Comparison of ENCODE assay signal across 19 cellular contexts in genomic region chr2:38907242-38907641, GRCh38. TPM values are rescaled to one million over a fixed set of nuclear protein-coding genes. Genes with fewer than 3 reads are reported as not detected.
DNase-seq lines count a peak whose midpoint lies in the region; ATAC-seq, FAIRE-seq and TF ChIP-seq lines count a peak whose summit lies in the region.
"Had no signal": no experiment of that assay in that cellular context is flagged by ENCODE, and none has a peak within 500 bp of the region (broad histone marks: within the 10 kb centered on the region; RNA-seq: fewer than 3 reads in every experiment).

No MANE protein-coding gene starts in this region.

- peak overlapping the region; percentile 56 for H3K4me2 ChIP-seq in HepG2 (ENCODE audit: low read depth, low read length)
- H3K4me2 ChIP-seq in MM.1S (ENCODE audit: low read depth, low read length), result no peak overlapping the region
- H3K4me2 ChIP-seq: GM23338 had no signal

- ATAC-seq in HepG2 (no peak), right lobe of liver (no peak)
- no peak for ATAC-seq in activated T-helper 17 cell treated with anti-CD3 and anti-CD28 coated beads, Interleukin-2, amount 50 U/mL, for 72 hours (replicated peaks)
- ATAC-seq: GM23338 had no signal

- no TSS peak for BruUV-seq in HepG2 (replicated peaks; lab: Mats Ljungman, UMichigan)

- H3K4me3 ChIP-seq in HepG2 (replicated peaks in 1 of 3; ENCODE audit: insufficient read depth in 1 of 3, low read depth in 2 of 3, low read length in 3 of 3) (peak overlapping the region in 1 of 3 experiments; percentile 14; a peak in 1 of 6 replicates), right lobe of liver (no peak overlapping the region), MM.1S (ENCODE audit: low read length) (no peak overlapping the region), Peyer's patch (no peak overlapping the region)
- H3K4me3 ChIP-seq: GM23338 had no signal

- intact Hi-C loops in HepG2 (cut with micrococcal nuclease; ENCODE audit: unreplicated experiment) (no loop called here), right lobe of liver (cut with DNase I) (no loop called here)

- H4K20me1 ChIP-seq in HepG2 (ENCODE audit: insufficient read depth, low read length), result no peaks in the 10 kb centered on the region
- no peaks in the 10 kb centered on the region for H4K20me1 ChIP-seq in MM.1S (ENCODE audit: insufficient read depth, low read length)

- TF ChIP-seq EP300 in HepG2 (IDR thresholded peaks at IDR 0.05; ENCODE audit: low read depth in 2 of 2, low read length in 2 of 2) (no peak), HepG2 (CRISPR knock-in tag; IDR thresholded peaks at IDR 0.05; ENCODE audit: borderline replicate concordance) (no peak)

- TF ChIP-seq CTCF in HepG2 (CRISPR knock-in tag; IDR thresholded peaks at IDR 0.05), result no peak
- TF ChIP-seq CTCF in right lobe of liver (IDR thresholded peaks at IDR 0.05), result no peak
- TF ChIP-seq CTCF in MM.1S (IDR thresholded peaks at IDR 0.05; ENCODE audit: low read length), result no peak
- TF ChIP-seq CTCF in Peyer's patch (IDR thresholded peaks at IDR 0.05), result no peak

- peak overlapping the region; percentile 25; the same call in 1 of the 2 replicates for H3K9ac ChIP-seq in HepG2 (ENCODE audit: insufficient read depth, low read depth, low read length)
- no peak overlapping the region for H3K9ac ChIP-seq in MM.1S (ENCODE audit: low read length)

- H3K36me3 ChIP-seq in HepG2 (replicated peaks in 1 of 2; ENCODE audit: control insufficient read depth in 1 of 2, insufficient read depth in 2 of 2, low read length in 2 of 2), result no peaks in the 10 kb centered on the region
- no peaks in the 10 kb centered on the region for H3K36me3 ChIP-seq in right lobe of liver
- no peaks in the 10 kb centered on the region for H3K36me3 ChIP-seq in MM.1S (replicated peaks; ENCODE audit: insufficient read depth, low read length)
- H3K36me3 ChIP-seq in Peyer's patch, result no peaks in the 10 kb centered on the region
- H3K36me3 ChIP-seq: BE2C had no signal

- H3K79me2 ChIP-seq in HepG2 (ENCODE audit: insufficient read depth, low read length) (no peaks in the 10 kb centered on the region), MM.1S (ENCODE audit: low read length) (no peaks in the 10 kb centered on the region)

- no peaks in the 10 kb centered on the region for H3K27me3 Mint-ChIP-seq in activated T-helper 17 cell treated with anti-CD3 and anti-CD28 coated beads, Interleukin-2, amount 50 U/mL, for 72 hours
- H3K27me3 Mint-ChIP-seq: CD4-positive, CD25-positive, alpha-beta regulatory T cell had no signal

- no peak for FAIRE-seq in HepG2 (lab: Jason Lieb, UNC)
- FAIRE-seq: A204.1 had no signal

- TF ChIP-seq RAD21 in HepG2 (CRISPR knock-in tag; IDR thresholded peaks at IDR 0.05), result no peak

- TF ChIP-seq POLR2A in HepG2 (IDR thresholded peaks at IDR 0.05; ENCODE audit: insufficient read depth in 1 of 2, low read depth in 2 of 2, low read length in 2 of 2), result no peak
- no peak for TF ChIP-seq POLR2A in right lobe of liver (IDR thresholded peaks at IDR 0.05)
- TF ChIP-seq POLR2A in Peyer's patch (IDR thresholded peaks at IDR 0.05), result no peak

- peak overlapping the region; percentile 84 for H3K27ac Mint-ChIP-seq in activated T-helper 17 cell treated with anti-CD3 and anti-CD28 coated beads, Interleukin-2, amount 50 U/mL, for 72 hours
- H3K27ac Mint-ChIP-seq: GM23338 had no signal

- H3K27me3 ChIP-seq in HepG2 (ENCODE audit: control insufficient read depth in 1 of 2, insufficient read depth in 2 of 2, low read length in 2 of 2) (no peaks in the 10 kb centered on the region), right lobe of liver (no peaks in the 10 kb centered on the region), MM.1S (replicated peaks; ENCODE audit: insufficient read depth, low read length) (no peaks in the 10 kb centered on the region), Peyer's patch (no peaks in the 10 kb centered on the region)
- H3K27me3 ChIP-seq: BE2C had no signal

- peak overlapping the region; percentile 53 for H3K4me3 Mint-ChIP-seq in activated T-helper 17 cell treated with anti-CD3 and anti-CD28 coated beads, Interleukin-2, amount 50 U/mL, for 72 hours
- H3K4me3 Mint-ChIP-seq: GM23338 had no signal

- CTCF ChIA-PET in HepG2 (lab: Yijun Ruan, JAX; ENCODE audit: low intra/inter-chr PET ratio, low total read pairs), result no interaction called here

- H3K4me1 ChIP-seq in HepG2 (ENCODE audit: insufficient read depth, low read length), result peaks cover 46% of the 10 kb centered on the region
- H3K4me1 ChIP-seq in right lobe of liver, result no peaks in the 10 kb centered on the region
- no peaks in the 10 kb centered on the region for H3K4me1 ChIP-seq in MM.1S (ENCODE audit: low read length)
- H3K4me1 ChIP-seq in Peyer's patch, result no peaks in the 10 kb centered on the region
- H3K4me1 ChIP-seq: BE2C had no signal

- no peaks in the 10 kb centered on the region for H3K9me3 ChIP-seq in HepG2 (ENCODE audit: low read length)
- H3K9me3 ChIP-seq in right lobe of liver, result no peaks in the 10 kb centered on the region
- H3K9me3 ChIP-seq in MM.1S (replicated peaks; ENCODE audit: insufficient read depth, low read length), result no peaks in the 10 kb centered on the region
- no peaks in the 10 kb centered on the region for H3K9me3 ChIP-seq in Peyer's patch
- H3K9me3 ChIP-seq: BE2C had no signal

- in situ Hi-C loops in HepG2 (cut with HindIII; ENCODE audit: extremely low pct_ligation_motif_present, low pct_unique_long_range_greater_than_20kb), result no loop called here

- no peaks in the 10 kb centered on the region for H3K9me3 Mint-ChIP-seq in activated T-helper 17 cell treated with anti-CD3 and anti-CD28 coated beads, Interleukin-2, amount 50 U/mL, for 72 hours
- H3K9me3 Mint-ChIP-seq: GM23338 had no signal

- H3K27ac ChIP-seq in HepG2 (ENCODE audit: extremely low read length, insufficient read depth, low read length) (peak overlapping the region; percentile 18), right lobe of liver (no peak overlapping the region), MM.1S (ENCODE audit: low read length) (no peak overlapping the region), Peyer's patch (no peak overlapping the region)

- peaks cover 25% of the 10 kb centered on the region for H3K4me1 Mint-ChIP-seq in activated T-helper 17 cell treated with anti-CD3 and anti-CD28 coated beads, Interleukin-2, amount 50 U/mL, for 72 hours
- H3K4me1 Mint-ChIP-seq: GM23338 had no signal

- no peak for DNase-seq in HepG2 (ENCODE audit: low spot score)
- DNase-seq in right lobe of liver, result no peak
- DNase-seq in left kidney (ENCODE audit: low read depth, low spot score), result peak; percentile 21
- no peak for DNase-seq in activated gamma-delta T cell (lab: John Stamatoyannopoulos, UW)
- no peak for DNase-seq in MM.1S
- DNase-seq in Peyer's patch, result no peak
- DNase-seq: ACHN; BE2C; C1 segment of cervical spinal cord; CD4-positive, CD25-positive, alpha-beta regulatory T cell; DMS153; DMS79; GDM1; HCEC 1CT; IMR-90 had no signal

- 0% methylated on average over 1 of the region's 1 CpG for WGBS in HepG2 (ENCODE audit: low lambda C conversion rate)
- WGBS in right lobe of liver (ENCODE audit: insufficient coverage, low coverage, low lambda C conversion rate, missing lambda C conversion rate), result 78% methylated on average over 1 of the region's 1 CpG

- POLR2A ChIA-PET in HepG2 (lab: Yijun Ruan, JAX), result interaction anchor here (0.7 to 1.5 kb wide), 3 partner anchors 9 to 31 kb away, joined by 3 read pairs; partner anchors contain the start of genes DHX57 and MORN2

- H3K36me3 Mint-ChIP-seq in activated T-helper 17 cell treated with anti-CD3 and anti-CD28 coated beads, Interleukin-2, amount 50 U/mL, for 72 hours (ENCODE audit: low read depth), result no peaks in the 10 kb centered on the region
- H3K36me3 Mint-ChIP-seq: CD4-positive, CD25-positive, alpha-beta regulatory T cell had no signal

- no peaks in the 10 kb centered on the region for H3F3A ChIP-seq in MM.1S (ENCODE audit: insufficient read depth, low read length)

- no peaks in the 10 kb centered on the region for H3K9me2 ChIP-seq in MM.1S (replicated peaks; ENCODE audit: insufficient read depth, low read length)

- H2AFZ ChIP-seq in HepG2 (ENCODE audit: low read length), result peak overlapping the region; percentile 55
- no peak overlapping the region for H2AFZ ChIP-seq in MM.1S (ENCODE audit: low read length)
- H2AFZ ChIP-seq: GM23338 had no signal

RNA-seq across cellular contexts. Expression of gene ARHGEF33, which starts 17.6 kb away (rescaled TPM):
- not detected in 2 replicates for total RNA-seq in HepG2 (2016; rRNA removed; fragmentation: Illumina TruSeq; extraction: Trizol)
- not detected in 2 replicates for total RNA-seq in HepG2 (2016; cell fraction: cytosol; rRNA removed; fragmentation: Illumina TruSeq; extraction: Trizol; ENCODE audit: low read depth)
- 0.04 TPM in 1 of 2 replicates, not detected in the other for total RNA-seq in HepG2 (2016; cell fraction: insoluble cytoplasmic fraction; rRNA removed; fragmentation: Illumina TruSeq; extraction: Trizol)
- not detected in 2 replicates for total RNA-seq in HepG2 (2016; cell fraction: membrane; rRNA removed; fragmentation: Illumina TruSeq; extraction: Trizol)
- 0.37 TPM in 1 of 2 replicates, not detected in the other for total RNA-seq in HepG2 (2016; cell fraction: nucleus; rRNA removed; fragmentation: Illumina TruSeq; extraction: Trizol)
- polyA plus RNA-seq in HepG2 (2011; rRNA removed), result 0.03 and 0.04 TPM in 2 replicates
- polyA plus RNA-seq in HepG2 (2011; cell fraction: cytosol; rRNA removed), result 0.01 and 0.03 TPM in 2 replicates
- polyA plus RNA-seq in HepG2 (2011; cell fraction: nucleus; rRNA removed), result 0.10 and 0.21 TPM in 2 replicates
- 0.04 and 0.19 TPM in 2 replicates for polyA plus RNA-seq in HepG2 (2012)
- not detected in 2 replicates for polyA plus RNA-seq in HepG2 (2016; cell fraction: cytosol; fragmentation: Illumina TruSeq; extraction: Trizol; ENCODE audit: low read depth)
- polyA plus RNA-seq in HepG2 (2016; cell fraction: insoluble cytoplasmic fraction; fragmentation: Illumina TruSeq; extraction: Trizol; ENCODE audit: low read depth), result not detected in 2 replicates
- not detected in 2 replicates for polyA plus RNA-seq in HepG2 (2016; cell fraction: membrane; fragmentation: Illumina TruSeq; extraction: Trizol; ENCODE audit: low read depth)
- 0.27 and 0.41 TPM in 2 replicates for polyA plus RNA-seq in HepG2 (2016; cell fraction: nucleus; fragmentation: Illumina TruSeq; extraction: Trizol; ENCODE audit: insufficient read depth, low read depth)
- polyA minus RNA-seq in HepG2 (2011; rRNA and poly(A)+ RNA removed; ENCODE audit: low replicate concordance), result 0.04 TPM in 1 of 2 replicates, not detected in the other
- not detected in 2 replicates for polyA minus RNA-seq in HepG2 (2011; cell fraction: cytosol; rRNA and poly(A)+ RNA removed)
- 0.39 and 1.5 TPM in 2 replicates for polyA minus RNA-seq in HepG2 (2011; cell fraction: nucleus; rRNA and poly(A)+ RNA removed)
- under 1 TPM in 4 of 6 experiments, not detected in 2; 0.11 to 0.56 (median 0.29) TPM for total RNA-seq in right lobe of liver
- under 1 TPM in 1 of 2 donors, not detected in 1; 0.58 TPM for total RNA-seq in activated T-helper 17 cell treated with anti-CD3 and anti-CD28 coated beads, Interleukin-2, amount 50 U/mL, for 72 hours
- total RNA-seq in Peyer's patch, result 1 to 10 TPM in 1 of 4 donors, under 1 TPM in 2, not detected in 1; 0.18 to 1.3 (median 0.28) TPM
- total RNA-seq: CD4-positive, CD25-positive, alpha-beta regulatory T cell; Daoy had no signal

RNA-seq across cellular contexts. Expression of gene MORN2, which starts 31.5 kb away (rescaled TPM):
- 28.0 and 38.6 TPM in 2 replicates for total RNA-seq in HepG2 (2016; rRNA removed; fragmentation: Illumina TruSeq; extraction: Trizol)
- total RNA-seq in HepG2 (2016; cell fraction: cytosol; rRNA removed; fragmentation: Illumina TruSeq; extraction: Trizol; ENCODE audit: low read depth), result 15.2 and 17.8 TPM in 2 replicates
- total RNA-seq in HepG2 (2016; cell fraction: insoluble cytoplasmic fraction; rRNA removed; fragmentation: Illumina TruSeq; extraction: Trizol), result 26.8 and 38.7 TPM in 2 replicates
- total RNA-seq in HepG2 (2016; cell fraction: membrane; rRNA removed; fragmentation: Illumina TruSeq; extraction: Trizol), result 21.3 and 23.0 TPM in 2 replicates
- 10.8 and 13.4 TPM in 2 replicates for total RNA-seq in HepG2 (2016; cell fraction: nucleus; rRNA removed; fragmentation: Illumina TruSeq; extraction: Trizol)
- 4.6 and 7.0 TPM in 2 replicates for polyA plus RNA-seq in HepG2 (2011; rRNA removed)
- polyA plus RNA-seq in HepG2 (2011; cell fraction: cytosol; rRNA removed), result 3.8 and 5.3 TPM in 2 replicates
- 0.76 and 1.3 TPM in 2 replicates for polyA plus RNA-seq in HepG2 (2011; cell fraction: nucleus; rRNA removed)
- polyA plus RNA-seq in HepG2 (2012), result 8.9 and 12.7 TPM in 2 replicates
- polyA plus RNA-seq in HepG2 (2016; cell fraction: cytosol; fragmentation: Illumina TruSeq; extraction: Trizol; ENCODE audit: low read depth), result 16.5 and 17.4 TPM in 2 replicates
- polyA plus RNA-seq in HepG2 (2016; cell fraction: insoluble cytoplasmic fraction; fragmentation: Illumina TruSeq; extraction: Trizol; ENCODE audit: low read depth), result 36.3 and 42.2 TPM in 2 replicates
- polyA plus RNA-seq in HepG2 (2016; cell fraction: membrane; fragmentation: Illumina TruSeq; extraction: Trizol; ENCODE audit: low read depth), result 21.4 and 21.5 TPM in 2 replicates
- 19.3 and 21.2 TPM in 2 replicates for polyA plus RNA-seq in HepG2 (2016; cell fraction: nucleus; fragmentation: Illumina TruSeq; extraction: Trizol; ENCODE audit: insufficient read depth, low read depth)
- polyA minus RNA-seq in HepG2 (2011; rRNA and poly(A)+ RNA removed; ENCODE audit: low replicate concordance), result 0.58 and 1.8 TPM in 2 replicates
- 2.3 and 2.4 TPM in 2 replicates for polyA minus RNA-seq in HepG2 (2011; cell fraction: cytosol; rRNA and poly(A)+ RNA removed)
- polyA minus RNA-seq in HepG2 (2011; cell fraction: nucleus; rRNA and poly(A)+ RNA removed), result 1.8 and 3.2 TPM in 2 replicates
- total RNA-seq in right lobe of liver, result 1 to 10 TPM; 4.1 to 8.1 (median 5.0) TPM
- total RNA-seq in activated T-helper 17 cell treated with anti-CD3 and anti-CD28 coated beads, Interleukin-2, amount 50 U/mL, for 72 hours, result 1 to 10 TPM; 4.5 to 8.2 TPM
- 10 to 100 TPM in 1 of 4 donors, 1 to 10 TPM in 3; 2.5 to 25.6 (median 6.2) TPM for total RNA-seq in Peyer's patch

RNA-seq across cellular contexts. Expression of gene DHX57, which starts 31.5 kb away (rescaled TPM):
- total RNA-seq in HepG2 (2016; rRNA removed; fragmentation: Illumina TruSeq; extraction: Trizol) (24.2 and 33.3 TPM in 2 replicates), right lobe of liver (1 to 10 TPM; 4.4 to 6.4 (median 4.9) TPM), Peyer's patch (10 to 100 TPM in 1 of 4 donors, 1 to 10 TPM in 3; 4.5 to 69.3 (median 7.3) TPM)
- total RNA-seq in HepG2 (2016; cell fraction: cytosol; rRNA removed; fragmentation: Illumina TruSeq; extraction: Trizol; ENCODE audit: low read depth), result 5.9 and 6.1 TPM in 2 replicates
- total RNA-seq in HepG2 (2016; cell fraction: insoluble cytoplasmic fraction; rRNA removed; fragmentation: Illumina TruSeq; extraction: Trizol), result 21.5 and 35.3 TPM in 2 replicates
- 8.5 and 9.0 TPM in 2 replicates for total RNA-seq in HepG2 (2016; cell fraction: membrane; rRNA removed; fragmentation: Illumina TruSeq; extraction: Trizol)
- total RNA-seq in HepG2 (2016; cell fraction: nucleus; rRNA removed; fragmentation: Illumina TruSeq; extraction: Trizol), result 22.5 and 29.3 TPM in 2 replicates
- 9.2 and 10.3 TPM in 2 replicates for polyA plus RNA-seq in HepG2 (2011; rRNA removed)
- 5.0 and 6.8 TPM in 2 replicates for polyA plus RNA-seq in HepG2 (2011; cell fraction: cytosol; rRNA removed)
- polyA plus RNA-seq in HepG2 (2011; cell fraction: nucleus; rRNA removed), result 5.3 and 7.3 TPM in 2 replicates
- 8.2 and 11.0 TPM in 2 replicates for polyA plus RNA-seq in HepG2 (2012)
- 0.76 and 1.6 TPM in 2 replicates for polyA plus RNA-seq in HepG2 (2016; cell fraction: cytosol; fragmentation: Illumina TruSeq; extraction: Trizol; ENCODE audit: low read depth)
- polyA plus RNA-seq in HepG2 (2016; cell fraction: insoluble cytoplasmic fraction; fragmentation: Illumina TruSeq; extraction: Trizol; ENCODE audit: low read depth), result 28.0 and 28.1 TPM in 2 replicates
- 2.1 and 3.6 TPM in 2 replicates for polyA plus RNA-seq in HepG2 (2016; cell fraction: membrane; fragmentation: Illumina TruSeq; extraction: Trizol; ENCODE audit: low read depth)
- polyA plus RNA-seq in HepG2 (2016; cell fraction: nucleus; fragmentation: Illumina TruSeq; extraction: Trizol; ENCODE audit: insufficient read depth, low read depth), result 26.5 and 31.9 TPM in 2 replicates
- polyA minus RNA-seq in HepG2 (2011; rRNA and poly(A)+ RNA removed; ENCODE audit: low replicate concordance), result 15.2 and 21.4 TPM in 2 replicates
- 10.3 and 17.1 TPM in 2 replicates for polyA minus RNA-seq in HepG2 (2011; cell fraction: cytosol; rRNA and poly(A)+ RNA removed)
- 26.0 and 39.3 TPM in 2 replicates for polyA minus RNA-seq in HepG2 (2011; cell fraction: nucleus; rRNA and poly(A)+ RNA removed)
- 10 to 100 TPM; 14.0 to 18.6 TPM for total RNA-seq in activated T-helper 17 cell treated with anti-CD3 and anti-CD28 coated beads, Interleukin-2, amount 50 U/mL, for 72 hours
